8 cellular contexts compared by ENCODE assay signal in the genomic region with DNA sequence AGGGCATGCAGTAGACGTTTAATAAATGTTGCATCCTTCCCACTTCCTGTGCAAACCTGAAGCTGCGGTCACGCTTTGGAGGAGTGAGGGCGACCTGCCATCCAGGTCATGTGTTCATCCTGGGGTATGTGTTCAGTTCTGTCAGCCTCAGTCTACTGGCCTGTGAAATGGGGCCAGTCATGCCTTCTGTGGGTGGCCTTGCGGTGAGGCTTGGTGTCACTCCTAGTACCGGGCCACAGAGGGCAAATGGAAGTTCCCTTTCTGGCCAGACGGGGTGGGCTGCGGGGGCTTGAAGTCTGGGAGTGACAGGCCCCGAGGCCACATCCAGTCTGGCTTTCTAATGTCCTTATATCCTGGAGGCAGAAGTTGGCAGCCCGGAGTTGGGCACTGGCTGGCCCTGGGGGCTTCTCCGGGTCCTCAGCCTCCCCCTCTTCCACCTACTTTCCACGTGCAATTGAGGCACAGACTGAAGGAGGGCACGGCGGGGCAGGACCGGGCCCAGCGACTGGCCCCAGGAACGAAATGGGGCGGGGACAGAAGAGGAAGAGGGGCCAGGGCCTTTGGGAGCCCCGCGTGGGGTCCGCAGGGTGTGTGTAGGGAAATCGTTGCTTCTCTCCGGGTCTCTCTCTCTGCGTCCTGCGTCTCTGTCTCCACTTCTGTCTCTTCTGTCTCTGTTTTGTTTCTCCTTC. TPM values are rescaled to one million over a fixed set of nuclear protein-coding genes. Genes with fewer than 3 reads are reported as not detected.
A peak's percentile ranks its signal among the peaks of the same experiment; 100 is the strongest.
DNase-seq lines count a peak whose midpoint lies in the region; ATAC-seq and TF ChIP-seq lines count a peak whose summit lies in the region.

No MANE protein-coding gene starts in this region.

- TF ChIP-seq CTCF in kidney epithelial cell (IDR thresholded peaks at IDR 0.05; ENCODE audit: insufficient read depth, low read length, poor library complexity, severe bottlenecking): no peak

- H3K27me3 ChIP-seq in kidney epithelial cell (ENCODE audit: control insufficient read depth, insufficient read depth, low read length) (peaks cover 13% of the 10 kb centered on the region), stomach smooth muscle (ENCODE audit: control insufficient read depth in 1 of 2, insufficient read depth in 2 of 2, low read length in 2 of 2) (peaks cover 11 to 23% of the 10 kb centered on the region in 2 donors)

- H3K9ac ChIP-seq in stomach smooth muscle (ENCODE audit: low read length in 2 of 2): peak overlapping the region in 1 of 2 donors; percentile 66

- peak; percentile 41 for DNase-seq in AG20443 (ENCODE audit: low spot score)
- no peak for DNase-seq in activated naive CD8-positive, alpha-beta T cell treated with anti-CD3 and anti-CD28 coated beads for 36 hours
- DNase-seq in kidney epithelial cell (ENCODE audit: low read depth): no peak
- DNase-seq in effector CD8-positive, alpha-beta T cell (lab: John Stamatoyannopoulos, UW): no peak
- no peak for DNase-seq in NCI-H82 treated with DMSO at 0.1 percent for 48 hours (lab: John Stamatoyannopoulos, UW; ENCODE audit: unreplicated experiment)

- H3K4me3 ChIP-seq in kidney epithelial cell (ENCODE audit: low read depth, low read length) (peak overlapping the region; percentile 31), stomach smooth muscle (ENCODE audit: low read length in 2 of 2) (peak overlapping the region; percentile 15 to 77)

- H3K27me3 Mint-ChIP-seq in activated naive CD8-positive, alpha-beta T cell treated with anti-CD3 and anti-CD28 coated beads for 36 hours: peaks cover 46% of the 10 kb centered on the region

- ATAC-seq in HG02885 (IDR thresholded peaks at IDR 0.05; ENCODE audit: poor library complexity, unreplicated experiment) (peak; percentile 12), GM18519 (IDR thresholded peaks at IDR 0.05; ENCODE audit: low FRiP score, unreplicated experiment) (no peak)

- peak overlapping the region; percentile 76 for H3K4me3 Mint-ChIP-seq in activated naive CD8-positive, alpha-beta T cell treated with anti-CD3 and anti-CD28 coated beads for 36 hours

- H3K36me3 ChIP-seq in kidney epithelial cell (ENCODE audit: control insufficient read depth, insufficient read depth, low read length) (no peaks in the 10 kb centered on the region), stomach smooth muscle (ENCODE audit: control insufficient read depth in 2 of 2, insufficient read depth in 2 of 2, low read length in 2 of 2) (no peaks in the 10 kb centered on the region)

- H3K36me3 Mint-ChIP-seq in activated naive CD8-positive, alpha-beta T cell treated with anti-CD3 and anti-CD28 coated beads for 36 hours: peaks cover 9% of the 10 kb centered on the region

- peaks cover 48% of the 10 kb centered on the region for H3K4me1 Mint-ChIP-seq in activated naive CD8-positive, alpha-beta T cell treated with anti-CD3 and anti-CD28 coated beads for 36 hours

- H3K27ac Mint-ChIP-seq in activated naive CD8-positive, alpha-beta T cell treated with anti-CD3 and anti-CD28 coated beads for 36 hours: peak overlapping the region; percentile 36

- peaks cover 21% of the 10 kb centered on the region for H3K4me1 ChIP-seq in stomach smooth muscle (ENCODE audit: control insufficient read depth, insufficient read depth, low read length)

- no peaks in the 10 kb centered on the region for H3K9me3 ChIP-seq in stomach smooth muscle (ENCODE audit: control insufficient read depth in 2 of 2, low read length in 2 of 2)

- H3K9me3 Mint-ChIP-seq in activated naive CD8-positive, alpha-beta T cell treated with anti-CD3 and anti-CD28 coated beads for 36 hours: no peaks in the 10 kb centered on the region

- H3K27ac ChIP-seq in stomach smooth muscle (ENCODE audit: low read length): no peak overlapping the region

RNA-seq across cellular contexts. Expression of a gene that starts 11.1 kb away (rescaled TPM):
- 10 to 100 TPM; 10.6 to 11.4 TPM for total RNA-seq in activated naive CD8-positive, alpha-beta T cell treated with anti-CD3 and anti-CD28 coated beads for 36 hours
- 1.7 and 1.8 TPM in 2 replicates for total RNA-seq in kidney epithelial cell

RNA-seq across cellular contexts. Expression of a gene that starts 28.1 kb away (rescaled TPM):
- total RNA-seq in activated naive CD8-positive, alpha-beta T cell treated with anti-CD3 and anti-CD28 coated beads for 36 hours: 100 to 1,000 TPM; 242 to 252 TPM
- total RNA-seq in kidney epithelial cell: 309 and 327 TPM in 2 replicates

RNA-seq across cellular contexts. Expression of a gene that starts 51.0 kb away (rescaled TPM):
- 100 to 1,000 TPM; 153 to 155 TPM for total RNA-seq in activated naive CD8-positive, alpha-beta T cell treated with anti-CD3 and anti-CD28 coated beads for 36 hours
- 64.8 and 104 TPM in 2 replicates for total RNA-seq in kidney epithelial cell
